8 cellular contexts compared by ENCODE assay signal in the genomic region with DNA sequence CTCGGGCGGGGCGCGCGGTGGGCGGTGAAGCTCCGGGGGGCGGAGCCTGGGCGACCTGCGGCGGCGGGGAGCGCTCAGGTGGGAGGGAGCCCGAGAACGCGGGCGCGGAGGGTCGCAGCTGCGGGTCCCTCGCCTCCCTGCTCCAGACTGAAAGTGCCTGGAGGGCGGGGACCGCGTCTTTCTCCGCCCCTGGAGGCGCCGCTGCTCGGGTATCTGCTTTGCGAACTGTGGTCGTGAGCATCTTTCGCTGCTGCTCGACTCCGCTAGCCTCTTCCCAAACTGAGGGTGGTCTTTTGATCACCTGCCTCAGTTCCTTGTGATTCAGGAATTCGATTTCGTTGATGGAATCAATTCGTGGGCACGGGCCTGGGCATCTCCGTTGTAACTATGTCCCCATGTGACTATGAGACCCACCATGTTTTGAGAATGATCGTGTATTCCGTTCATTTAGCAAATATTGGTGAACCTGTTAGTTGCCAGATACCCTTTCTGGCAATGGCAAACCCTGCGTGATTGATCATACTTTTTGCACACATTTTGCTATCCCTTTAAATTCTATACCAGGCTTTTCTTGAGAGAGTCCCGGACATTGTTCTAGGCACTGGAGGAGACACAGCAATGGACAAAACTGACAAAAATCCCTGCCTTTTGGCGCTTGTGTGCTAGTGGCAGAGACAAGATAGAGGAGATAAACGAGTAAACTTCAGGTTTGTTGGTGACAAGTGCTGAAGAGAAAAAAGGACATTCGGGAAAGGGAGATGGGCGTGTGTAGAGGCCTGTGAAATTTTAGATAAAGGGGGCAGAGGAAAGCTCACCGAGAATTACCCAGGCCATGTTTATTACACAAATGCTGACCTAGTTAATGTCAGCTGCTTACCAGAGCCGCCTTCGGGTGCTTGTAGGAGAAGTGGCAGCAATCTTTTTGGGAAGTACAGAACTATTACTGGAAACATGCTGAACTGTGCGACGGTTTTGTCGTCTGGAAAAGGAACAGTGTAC. TPM values are rescaled to one million over a fixed set of nuclear protein-coding genes. Genes with fewer than 3 reads are reported as not detected.
A peak's percentile ranks its signal among the peaks of the same experiment; 100 is the strongest.
DNase-seq lines count a peak whose midpoint lies in the region; ATAC-seq and TF ChIP-seq lines count a peak whose summit lies in the region.

No MANE protein-coding gene starts in this region.

- CTCF ChIA-PET in SK-N-SH (lab: Yijun Ruan, JAX): interaction anchor here (0.7 to 0.8 kb wide), 2 partner anchors 13 to 108 kb away, joined by 4 read pairs; a partner anchor contains a TSS

- DNase-seq in ELF-1 (ENCODE audit: low read depth, low spot score): peak; percentile 86
- DNase-seq in KBM-7: peak; percentile 62
- peak; percentile 90 for DNase-seq in SK-N-SH
- DNase-seq in activated naive CD8-positive, alpha-beta T cell treated with anti-CD3 and anti-CD28 coated beads, Interleukin-2, amount 50 U/mL, for 16 hours (ENCODE audit: low read depth, low spot score): peak; percentile 64
- DNase-seq in left ventricle myocardium inferior: peak; percentile 57
- peak; percentile 65 for DNase-seq in progenitor cell of endocrine pancreas (ENCODE audit: low spot score, unreplicated experiment)
- DNase-seq in uterus: peak; percentile 42 to 67

- peaks cover 33% of the 10 kb centered on the region for H3K4me1 Mint-ChIP-seq in progenitor cell of endocrine pancreas (ENCODE audit: low read depth)

- in situ Hi-C loops in KBM-7 (cut with MboI; ENCODE audit: low pct_unique_long_range_greater_than_20kb, low sequenced_read_pairs): no loop called here

- no peaks in the 10 kb centered on the region for H3K9me3 ChIP-seq in SK-N-SH
- no peaks in the 10 kb centered on the region for H3K9me3 ChIP-seq in left ventricle myocardium inferior (replicated peaks)
- H3K9me3 ChIP-seq in uterus: no peaks in the 10 kb centered on the region

- peak overlapping the region; percentile 83 for H3K9ac ChIP-seq in SK-N-SH

- peak overlapping the region; percentile 95 for H3K4me3 Mint-ChIP-seq in progenitor cell of endocrine pancreas (ENCODE audit: low read depth)

- POLR2A ChIA-PET in SK-N-SH (lab: Yijun Ruan, JAX): interaction anchor here (0.7 to 1.4 kb wide), 4 partner anchors 11 to 108 kb away, joined by 3 to 4 read pairs (median 3); a partner anchor contains a TSS

- H3K27ac ChIP-seq in SK-N-SH (ENCODE audit: low read depth in 2 of 2, low read length in 1 of 2): peak overlapping the region; percentile 93 to 97
- peak overlapping the region; percentile 98 for H3K27ac ChIP-seq in left ventricle myocardium inferior (replicated peaks)
- H3K27ac ChIP-seq in uterus: peak overlapping the region; percentile 97 to 99

- no peak for TF ChIP-seq POLR2A in uterus (IDR thresholded peaks at IDR 0.05)

- no peaks in the 10 kb centered on the region for H3F3A ChIP-seq in SK-N-SH (replicated peaks; ENCODE audit: insufficient read depth)

- H3K36me3 Mint-ChIP-seq in progenitor cell of endocrine pancreas (ENCODE audit: insufficient read depth): peaks cover 5% of the 10 kb centered on the region

- H3K9me3 Mint-ChIP-seq in progenitor cell of endocrine pancreas (ENCODE audit: low read depth): no peaks in the 10 kb centered on the region

- peak overlapping the region; percentile 87 to 90 for H3K4me3 ChIP-seq in SK-N-SH (ENCODE audit: low read depth in 2 of 2, low read length in 1 of 2)
- peak overlapping the region; percentile 88 for H3K4me3 ChIP-seq in left ventricle myocardium inferior
- H3K4me3 ChIP-seq in uterus: peak overlapping the region; percentile 87 to 100

- 7% methylated on average over 39 of the region's 52 CpGs for WGBS in SK-N-SH (ENCODE audit: low lambda C conversion rate)

- TF ChIP-seq RAD21 in SK-N-SH (IDR thresholded peaks at IDR 0.05; ENCODE audit: low read length): no peak

- peaks cover 94% of the 10 kb centered on the region for H3K79me2 ChIP-seq in SK-N-SH (ENCODE audit: insufficient read depth)

- no peaks in the 10 kb centered on the region for H3K27me3 Mint-ChIP-seq in progenitor cell of endocrine pancreas

- TF ChIP-seq CTCF in SK-N-SH (IDR thresholded peaks at IDR 0.05) (no peak), left ventricle myocardium inferior (IDR thresholded peaks at IDR 0.05; ENCODE audit: borderline replicate concordance) (no peak), progenitor cell of endocrine pancreas (IDR thresholded peaks at IDR 0.05; ENCODE audit: unreplicated experiment) (no peak), uterus (IDR thresholded peaks at IDR 0.05) (no peak)

- intact Hi-C loops in left ventricle myocardium inferior (cut with micrococcal nuclease): no loop called here
- intact Hi-C loops in uterus (cut with DNase I; ENCODE audit: low total_unique reads): no loop called here

- H3K4me2 ChIP-seq in SK-N-SH: peak overlapping the region; percentile 95

- peaks cover 40 to 53% of the 10 kb centered on the region in 2 experiments for H3K36me3 ChIP-seq in SK-N-SH (replicated peaks in 1 of 2; ENCODE audit: control insufficient read depth in 1 of 2, insufficient read depth in 2 of 2, low read length in 1 of 2)
- peaks cover 32% of the 10 kb centered on the region for H3K36me3 ChIP-seq in left ventricle myocardium inferior
- no peaks in the 10 kb centered on the region for H3K36me3 ChIP-seq in uterus

- peaks cover 56% of the 10 kb centered on the region for H4K20me1 ChIP-seq in SK-N-SH (ENCODE audit: insufficient read depth)

- ATAC-seq in GM21737 (IDR thresholded peaks at IDR 0.05; ENCODE audit: unreplicated experiment): peak; percentile 60

- H3K4me1 ChIP-seq in SK-N-SH (ENCODE audit: control insufficient read depth in 1 of 2, insufficient read depth in 2 of 2, low read depth in 1 of 2, low read length in 1 of 2) (peaks cover 13 to 31% of the 10 kb centered on the region in 2 experiments; a peak in 3 of 4 replicates), left ventricle myocardium inferior (peaks cover 67% of the 10 kb centered on the region), uterus (peaks cover 0 to 5% of the 10 kb centered on the region in 2 donors)

- H2AFZ ChIP-seq in SK-N-SH (ENCODE audit: low read depth): peak overlapping the region; percentile 80

- H3K9me2 ChIP-seq in SK-N-SH: no peaks in the 10 kb centered on the region

- H3K27ac Mint-ChIP-seq in progenitor cell of endocrine pancreas: peak overlapping the region; percentile 100

- H3K27me3 ChIP-seq in SK-N-SH (ENCODE audit: insufficient read depth) (no peaks in the 10 kb centered on the region), left ventricle myocardium inferior (ENCODE audit: low read depth) (no peaks in the 10 kb centered on the region), uterus (no peaks in the 10 kb centered on the region)

- TF ChIP-seq EP300 in SK-N-SH (IDR thresholded peaks at IDR 0.05; ENCODE audit: borderline replicate concordance in 1 of 2, low read depth in 1 of 2, low read length in 1 of 2): no peak

TF ChIP-seq in SK-N-SH, 30 proteins besides CTCF, POLR2A, EP300 and RAD21 (continues in another document):
- no peak for TF ChIP-seq SMC3 (IDR thresholded peaks at IDR 0.05; ENCODE audit: low read depth, low read length)
- TF ChIP-seq RCOR1 (IDR thresholded peaks at IDR 0.05; ENCODE audit: low read length): 0 out of 2 replicates have a peak, but pooled peaks have one; percentile 22
- TF ChIP-seq, protein P1, sequence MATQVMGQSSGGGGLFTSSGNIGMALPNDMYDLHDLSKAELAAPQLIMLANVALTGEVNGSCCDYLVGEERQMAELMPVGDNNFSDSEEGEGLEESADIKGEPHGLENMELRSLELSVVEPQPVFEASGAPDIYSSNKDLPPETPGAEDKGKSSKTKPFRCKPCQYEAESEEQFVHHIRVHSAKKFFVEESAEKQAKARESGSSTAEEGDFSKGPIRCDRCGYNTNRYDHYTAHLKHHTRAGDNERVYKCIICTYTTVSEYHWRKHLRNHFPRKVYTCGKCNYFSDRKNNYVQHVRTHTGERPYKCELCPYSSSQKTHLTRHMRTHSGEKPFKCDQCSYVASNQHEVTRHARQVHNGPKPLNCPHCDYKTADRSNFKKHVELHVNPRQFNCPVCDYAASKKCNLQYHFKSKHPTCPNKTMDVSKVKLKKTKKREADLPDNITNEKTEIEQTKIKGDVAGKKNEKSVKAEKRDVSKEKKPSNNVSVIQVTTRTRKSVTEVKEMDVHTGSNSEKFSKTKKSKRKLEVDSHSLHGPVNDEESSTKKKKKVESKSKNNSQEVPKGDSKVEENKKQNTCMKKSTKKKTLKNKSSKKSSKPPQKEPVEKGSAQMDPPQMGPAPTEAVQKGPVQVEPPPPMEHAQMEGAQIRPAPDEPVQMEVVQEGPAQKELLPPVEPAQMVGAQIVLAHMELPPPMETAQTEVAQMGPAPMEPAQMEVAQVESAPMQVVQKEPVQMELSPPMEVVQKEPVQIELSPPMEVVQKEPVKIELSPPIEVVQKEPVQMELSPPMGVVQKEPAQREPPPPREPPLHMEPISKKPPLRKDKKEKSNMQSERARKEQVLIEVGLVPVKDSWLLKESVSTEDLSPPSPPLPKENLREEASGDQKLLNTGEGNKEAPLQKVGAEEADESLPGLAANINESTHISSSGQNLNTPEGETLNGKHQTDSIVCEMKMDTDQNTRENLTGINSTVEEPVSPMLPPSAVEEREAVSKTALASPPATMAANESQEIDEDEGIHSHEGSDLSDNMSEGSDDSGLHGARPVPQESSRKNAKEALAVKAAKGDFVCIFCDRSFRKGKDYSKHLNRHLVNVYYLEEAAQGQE (IDR thresholded peaks at IDR 0.05; ENCODE audit: low read depth, low read length): no peak; the same call in 1 of the 2 replicates
- TF ChIP-seq RFX5 (IDR thresholded peaks at IDR 0.05; ENCODE audit: low read length): no peak
- TF ChIP-seq YY1 (IDR thresholded peaks at IDR 0.05; ENCODE audit: low read depth): no peak
- peak; percentile 22; the same call in 1 of the 2 replicates for TF ChIP-seq SIN3A (IDR thresholded peaks at IDR 0.05; ENCODE audit: borderline replicate concordance, low read depth, low read length)
- peak; percentile 4; the same call in 1 of the 2 replicates for TF ChIP-seq MXI1 (IDR thresholded peaks at IDR 0.05; ENCODE audit: low read depth, low read length)
- TF ChIP-seq TEAD4 (IDR thresholded peaks at IDR 0.05; ENCODE audit: borderline replicate concordance, insufficient read depth): no peak
- TF ChIP-seq, protein P2, sequence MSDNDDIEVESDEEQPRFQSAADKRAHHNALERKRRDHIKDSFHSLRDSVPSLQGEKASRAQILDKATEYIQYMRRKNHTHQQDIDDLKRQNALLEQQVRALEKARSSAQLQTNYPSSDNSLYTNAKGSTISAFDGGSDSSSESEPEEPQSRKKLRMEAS (IDR thresholded peaks at IDR 0.05; ENCODE audit: low read depth): 0 out of 2 replicates have a peak, but pooled peaks have one; percentile 11

RNA-seq across cellular contexts. Expression of a gene that starts 0.9 kb away (rescaled TPM):
- polyA plus RNA-seq in SK-N-SH (2012; rRNA removed): 28.4 and 32.1 TPM in 2 replicates
- 47.1 and 55.7 TPM in 2 replicates for polyA plus RNA-seq in SK-N-SH (2012; cell fraction: cytosol; rRNA removed)
- polyA plus RNA-seq in SK-N-SH (2012; cell fraction: nucleus; rRNA removed): 22.8 and 29.5 TPM in 2 replicates
- 6.8 TPM for total RNA-seq in left ventricle myocardium inferior
- total RNA-seq in progenitor cell of endocrine pancreas: 35.3 and 38.0 TPM in 2 replicates
- 10 to 100 TPM; 12.8 to 44.9 (median 25.7) TPM for total RNA-seq in uterus

RNA-seq across cellular contexts. Expression of a gene that starts 1.4 kb away (rescaled TPM):
- 4.6 and 6.9 TPM in 2 replicates for polyA plus RNA-seq in SK-N-SH (2012; rRNA removed)
- polyA plus RNA-seq in SK-N-SH (2012; cell fraction: cytosol; rRNA removed): 6.0 and 7.0 TPM in 2 replicates
- polyA plus RNA-seq in SK-N-SH (2012; cell fraction: nucleus; rRNA removed): 9.7 and 20.6 TPM in 2 replicates
- total RNA-seq in left ventricle myocardium inferior: 5.4 TPM
- 47.6 and 50.7 TPM in 2 replicates for total RNA-seq in progenitor cell of endocrine pancreas
- total RNA-seq in uterus: 10 to 100 TPM; 13.6 to 60.9 (median 30.5) TPM

Comparison
In these comparisons a context has a peak if more than half of its experiments do, and no peak if none do; other contexts are left out.
1. Peak in every context shown above with its lines: DNase-seq, ATAC-seq, H3K4me3 ChIP-seq and H3K27ac ChIP-seq.